In genomic region chr6:20704325-20704724, GRCh38 we compare ENCODE assay signal across 1 cellular context.
TF ChIP-seq lines count a peak whose summit lies in the region.

No MANE protein-coding gene starts in this region.

TF ChIP-seq in GM12878, 131 proteins besides CTCF, POLR2A, EP300 and RAD21 (continued from another document):
- TF ChIP-seq CUX1 (IDR thresholded peaks at IDR 0.05; ENCODE audit: insufficient replicate concordance, low read depth, low read length) (no peak), ZNF207 (IDR thresholded peaks at IDR 0.05; ENCODE audit: borderline replicate concordance) (no peak)
